Comparison of ENCODE assay signal across 8 cellular contexts in genomic region chr15:101126618-101127502, GRCh38.
DNase-seq lines count a peak whose midpoint lies in the region; ATAC-seq and TF ChIP-seq lines count a peak whose summit lies in the region.

No MANE protein-coding gene starts in this region.

- intact Hi-C loops in Right ventricle myocardium inferior (cut with DNase I), result no loop called here
- intact Hi-C loops in cardiac septum (cut with DNase I), result loop anchor here (5.0 kb wide), 1 partner anchor 35 kb away; no protein-coding TSS in a partner anchor
- intact Hi-C loops in Panc1 (cut with micrococcal nuclease; ENCODE audit: unreplicated experiment), result no loop called here

- H3K27ac ChIP-seq in Panc1 (ENCODE audit: low read length) (peak overlapping the region; percentile 98), duodenal mucosa (ENCODE audit: low read depth, low read length) (peak overlapping the region; percentile 41)

- H3K27ac Mint-ChIP-seq in osteocyte (ENCODE audit: unreplicated experiment), result peak overlapping the region; percentile 96

- no peaks in the 10 kb centered on the region for H3K27me3 Mint-ChIP-seq in osteocyte (ENCODE audit: unreplicated experiment)

- H3K4me3 Mint-ChIP-seq in osteocyte (ENCODE audit: unreplicated experiment), result peak overlapping the region; percentile 33

- no peaks in the 10 kb centered on the region for H3K36me3 Mint-ChIP-seq in osteocyte (ENCODE audit: unreplicated experiment)

- BruUV-seq in Panc1 (replicated peaks; lab: Mats Ljungman, UMichigan), result no TSS peak

- POLR2A ChIA-PET in Panc1 (lab: Charles Lee), result interaction anchor here (0.6 kb wide), 1 partner anchor 28 kb away, joined by 5 read pairs; no protein-coding TSS in a partner anchor

- in situ Hi-C loops in Panc1 (cut with HindIII; ENCODE audit: low pct_unique_long_range_greater_than_20kb, low sequenced_read_pairs), result no loop called here

- no peak for DNase-seq in Right ventricle myocardium inferior (ENCODE audit: missing footprints)
- DNase-seq in cardiac septum (ENCODE audit: low spot score), result no peak
- no peak for DNase-seq in Panc1 (ENCODE audit: low read depth, low spot score)
- DNase-seq in osteocyte (ENCODE audit: extremely low spot score, unreplicated experiment), result no peak
- DNase-seq in activated effector memory CD4-positive, alpha-beta T cell treated with anti-CD3 and anti-CD28 coated beads, Interleukin-2, amount 50 U/mL, for 16 hours, result no peak
- DNase-seq in NAMALWA (ENCODE audit: low spot score), result no peak

- H3K9me3 ChIP-seq in Panc1 (ENCODE audit: control insufficient read depth, insufficient read depth, low read depth, low read length) (peaks cover 12% of the 10 kb centered on the region), duodenal mucosa (ENCODE audit: control insufficient read depth in 1 of 2, low read length in 2 of 2) (no peaks in the 10 kb centered on the region)

- CTCF ChIA-PET in Panc1 (lab: Charles Lee), result no interaction called here

- H3K4me1 ChIP-seq in Panc1 (ENCODE audit: control insufficient read depth, insufficient read depth, low read length) (peaks cover 25% of the 10 kb centered on the region), duodenal mucosa (ENCODE audit: control insufficient read depth in 1 of 2, insufficient read depth in 2 of 2, low read length in 2 of 2) (peaks cover 25 to 33% of the 10 kb centered on the region in 2 donors)

- ATAC-seq in Right ventricle myocardium inferior (peak; percentile 24), HG03025 (IDR thresholded peaks at IDR 0.05; ENCODE audit: low FRiP score, unreplicated experiment) (peak; percentile 34), Panc1 (peak; percentile 70)

- H3K27me3 ChIP-seq in Panc1 (ENCODE audit: control insufficient read depth, insufficient read depth, low read length), result no peaks in the 10 kb centered on the region
- no peaks in the 10 kb centered on the region for H3K27me3 ChIP-seq in duodenal mucosa (ENCODE audit: control insufficient read depth in 1 of 2, insufficient read depth in 2 of 2, low read length in 2 of 2)

- TF ChIP-seq CTCF in Panc1 (IDR thresholded peaks at IDR 0.05), result no peak
- no peak for TF ChIP-seq CTCF in osteocyte (IDR thresholded peaks at IDR 0.05)

- no peaks in the 10 kb centered on the region for H3K36me3 ChIP-seq in Panc1 (ENCODE audit: control insufficient read depth, insufficient read depth, low read length)
- no peaks in the 10 kb centered on the region for H3K36me3 ChIP-seq in duodenal mucosa (ENCODE audit: control insufficient read depth in 1 of 2, insufficient read depth in 2 of 2, low read length in 2 of 2)

- peaks cover 59% of the 10 kb centered on the region for H3K4me1 Mint-ChIP-seq in osteocyte (ENCODE audit: unreplicated experiment)

- H3K9ac ChIP-seq in duodenal mucosa (ENCODE audit: low read depth in 1 of 2, low read length in 2 of 2), result peak overlapping the region; percentile 52 to 54

- H3K4me3 ChIP-seq in Panc1 (ENCODE audit: low read depth in 2 of 2, low read length in 2 of 2) (peak overlapping the region; percentile 7 to 15; a peak in 2 of 4 replicates), duodenal mucosa (ENCODE audit: low read depth in 1 of 2, low read length in 2 of 2) (peak overlapping the region in 1 of 2 donors; percentile 43)

- no peaks in the 10 kb centered on the region for H3K9me3 Mint-ChIP-seq in osteocyte (ENCODE audit: unreplicated experiment)
